In genomic region chr12:65682145-65682544, GRCh38 we compare ENCODE assay signal across 32 cellular contexts.
"Had no signal": no experiment of that assay in that cellular context is flagged by ENCODE, and none has a peak within 500 bp of the region (broad histone marks: within the 10 kb centered on the region; RNA-seq: fewer than 3 reads in every experiment).

No MANE protein-coding gene starts in this region.

- H3K36me3 ChIP-seq: brain microvascular endothelial cell, esophagus muscularis mucosa, gastrocnemius medialis, heart left ventricle, WERI-Rb-1 had no signal

- DNase-seq: activated B cell treated with CpG ODN at 0.5 μM for 24 hours; activated CD4-positive, alpha-beta T cell treated with anti-CD3 and anti-CD28 coated beads for 48 hours; activated CD4-positive, alpha-beta T cell treated with anti-CD3 and anti-CD28 coated beads, Interleukin-2, amount 50 U/mL, for 1 hour; activated CD4-positive, alpha-beta T cell treated with anti-CD3 and anti-CD28 coated beads, Interleukin-2, amount 50 U/mL, for 48 hours; activated CD8-positive, alpha-beta memory T cell treated with anti-CD3 and anti-CD28 coated beads for 24 hours; activated CD8-positive, alpha-beta T cell treated with anti-CD3 and anti-CD28 coated beads for 36 hours; activated effector memory CD4-positive, alpha-beta T cell treated with Interleukin-2 at 50 U/mL for 16 hours; activated gamma-delta T cell treated with Interleukin-2 at 50 U/mL for 16 hours; activated naive CD4-positive, alpha-beta T cell treated with anti-CD3 and anti-CD28 coated beads, Interleukin-2, amount 50 U/mL, for 16 hours; activated naive CD4-positive, alpha-beta T cell treated with Interleukin-2 at 50 U/mL for 16 hours; activated T-cell treated with anti-CD3 and anti-CD28 coated beads, Interleukin-2, amount 50 U/mL, for 4 hours; amniotic stem cell; anterior cingulate cortex; brain microvascular endothelial cell; caudate nucleus; cortex of kidney; dermis blood vessel endothelial cell; effector CD4-positive, alpha-beta T cell; effector memory CD8-positive, alpha-beta T cell; erythroblast; foreskin keratinocyte; gastrocnemius medialis; glutamatergic neuron; heart left ventricle; T-helper 17 cell; T1000; WERI-Rb-1 had no signal

- H3K27me3 ChIP-seq: brain microvascular endothelial cell, esophagus muscularis mucosa, foreskin keratinocyte, gastrocnemius medialis, heart left ventricle had no signal

- H3K27ac ChIP-seq: esophagus muscularis mucosa, foreskin keratinocyte, gastrocnemius medialis, heart left ventricle, WERI-Rb-1 had no signal

- H3K4me3 ChIP-seq: esophagus muscularis mucosa, gastrocnemius medialis, heart left ventricle had no signal

- H3K9me3 ChIP-seq: esophagus muscularis mucosa, gastrocnemius medialis had no signal

- H3K4me1 ChIP-seq: esophagus muscularis mucosa, foreskin keratinocyte, gastrocnemius medialis, heart left ventricle had no signal

- ATAC-seq: activated CD4-positive, CD25-positive, alpha-beta regulatory T cell treated with anti-CD3 and anti-CD28 coated beads, Interleukin-2, amount 50 U/mL, for 24 hours; activated CD8-positive, alpha-beta T cell treated with anti-CD3 and anti-CD28 coated beads for 36 hours; activated T-cell treated with anti-CD3 and anti-CD28 coated beads, Interleukin-2, amount 50 U/mL, for 4 hours; activated T-helper 17 cell treated with anti-CD3 and anti-CD28 coated beads, Interleukin-2, amount 50 U/mL, for 72 hours; effector memory CD8-positive, alpha-beta T cell; foreskin keratinocyte; gastrocnemius medialis; heart left ventricle; T-helper 17 cell had no signal

- FAIRE-seq: astrocyte, colon had no signal
